ENCODE assay signal across 8 cellular contexts in the genomic region with DNA sequence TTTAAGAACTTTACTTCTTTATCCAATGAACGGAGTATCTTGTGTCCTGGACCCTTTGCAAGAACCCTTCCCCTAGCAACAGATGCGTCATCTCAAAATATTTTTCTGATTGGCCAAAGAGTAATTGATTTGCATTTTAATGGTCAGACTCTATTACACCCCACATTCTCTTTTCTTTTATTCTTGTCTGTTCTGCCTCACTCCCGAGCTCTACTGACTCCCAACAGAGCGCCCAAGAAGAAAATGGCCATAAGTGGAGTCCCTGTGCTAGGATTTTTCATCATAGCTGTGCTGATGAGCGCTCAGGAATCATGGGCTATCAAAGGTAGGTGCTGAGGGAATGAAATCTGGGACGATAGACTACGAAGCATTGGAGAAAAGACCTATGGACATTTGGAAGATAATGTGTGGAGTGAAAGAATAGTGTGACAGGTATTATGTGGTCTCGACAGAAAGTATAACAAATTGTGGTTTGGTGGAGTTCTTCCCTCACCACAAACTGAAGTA. TPM values are rescaled to one million over a fixed set of nuclear protein-coding genes. Genes with fewer than 3 reads are reported as not detected.
A peak's percentile ranks its signal among the peaks of the same experiment; 100 is the strongest.
DNase-seq lines count a peak whose midpoint lies in the region; ATAC-seq and TF ChIP-seq lines count a peak whose summit lies in the region.

A gene (plus strand): TSS at position 180 of the 507 bp plus-strand sequence. CDS start 64 bp downstream, at position 244.

- H3K9me3 ChIP-seq in CD8-positive, alpha-beta T cell (ENCODE audit: low read length): no peaks in the 10 kb centered on the region
- no peaks in the 10 kb centered on the region; the same call in 1 of the 2 replicates for H3K9me3 ChIP-seq in iPS DF 6.9 (ENCODE audit: control insufficient read depth, insufficient read depth, low read length)

- peak in 3 of 7 experiments; percentile 4 to 52 (median 51) for DNase-seq in CD8-positive, alpha-beta T cell
- DNase-seq in OCI-M1 (lab: John Stamatoyannopoulos, UW): peak; percentile 97
- no peak for DNase-seq in iPS DF 6.9 (ENCODE audit: low read depth, low spot score)
- DNase-seq in NCI-H187 (lab: John Stamatoyannopoulos, UW): no peak

- H3K4me1 Mint-ChIP-seq in CD8-positive, alpha-beta T cell (ENCODE audit: low read depth): peaks cover 8% of the 10 kb centered on the region
- no peaks in the 10 kb centered on the region for H3K4me1 Mint-ChIP-seq in brain
- H3K4me1 Mint-ChIP-seq in stimulated activated memory B cell treated with anti-CD40 and anti-IgM and Interleukin-4, amounts not matched to agents 10 μg/mL and 1 μg/mL and 100 μg/mL, for 72 hours: peaks cover 73% of the 10 kb centered on the region

- peak; percentile 80 for ATAC-seq in CD8-positive, alpha-beta T cell
- peak; percentile 68 for ATAC-seq in HG03097 (IDR thresholded peaks at IDR 0.05; ENCODE audit: low FRiP score, unreplicated experiment)
- ATAC-seq in stimulated activated memory B cell treated with anti-CD40 and anti-IgM and Interleukin-4, amounts not matched to agents 10 μg/mL and 1 μg/mL and 100 μg/mL, for 72 hours: peak; percentile 93

- peaks cover 26% of the 10 kb centered on the region for H3K27me3 Mint-ChIP-seq in CD8-positive, alpha-beta T cell (ENCODE audit: low read depth)
- peaks cover 28% of the 10 kb centered on the region for H3K27me3 Mint-ChIP-seq in brain
- H3K27me3 Mint-ChIP-seq in stimulated activated memory B cell treated with anti-CD40 and anti-IgM and Interleukin-4, amounts not matched to agents 10 μg/mL and 1 μg/mL and 100 μg/mL, for 72 hours: no peaks in the 10 kb centered on the region

- H3K36me3 ChIP-seq in CD8-positive, alpha-beta T cell (ENCODE audit: insufficient read depth, low read length): no peaks in the 10 kb centered on the region
- H3K36me3 ChIP-seq in iPS DF 6.9 (ENCODE audit: control insufficient read depth, insufficient read depth, low read length): no peaks in the 10 kb centered on the region

- H3K36me3 Mint-ChIP-seq in CD8-positive, alpha-beta T cell: no peaks in the 10 kb centered on the region
- H3K36me3 Mint-ChIP-seq in brain: no peaks in the 10 kb centered on the region
- H3K36me3 Mint-ChIP-seq in stimulated activated memory B cell treated with anti-CD40 and anti-IgM and Interleukin-4, amounts not matched to agents 10 μg/mL and 1 μg/mL and 100 μg/mL, for 72 hours: peaks cover 58% of the 10 kb centered on the region

- TF ChIP-seq CTCF in CD8-positive, alpha-beta T cell (IDR thresholded peaks at IDR 0.05): no peak
- TF ChIP-seq CTCF in brain (conservative IDR thresholded peaks at IDR 0.05): no peak

- peaks cover 4% of the 10 kb centered on the region for H3K4me1 ChIP-seq in CD8-positive, alpha-beta T cell (ENCODE audit: insufficient read depth, low read length)
- H3K4me1 ChIP-seq in iPS DF 6.9 (ENCODE audit: control insufficient read depth, insufficient read depth, low read length): peaks cover 2% of the 10 kb centered on the region; the same call in 1 of the 2 replicates

- no peaks in the 10 kb centered on the region for H3K27me3 ChIP-seq in CD8-positive, alpha-beta T cell (ENCODE audit: insufficient read depth, low read length)
- H3K27me3 ChIP-seq in iPS DF 6.9 (ENCODE audit: control insufficient read depth, insufficient read depth, low read length): no peaks in the 10 kb centered on the region

- in situ Hi-C loops in GM18951 (cut with MboI; ENCODE audit: low sequenced_read_pairs, unreplicated experiment): loop anchor here (5.0 kb wide), 1 partner anchor 258 kb away; no protein-coding TSS in a partner anchor

- TF ChIP-seq POLR2A in GM18951 (IDR thresholded peaks at IDR 0.05; ENCODE audit: extremely low read depth, insufficient read depth, insufficient read length): peak; percentile 89

- H3K27ac Mint-ChIP-seq in CD8-positive, alpha-beta T cell: peak within 1 kb of the TSS; percentile 20
- no peak within 1 kb of the TSS for H3K27ac Mint-ChIP-seq in brain
- peak within 1 kb of the TSS; percentile 99 for H3K27ac Mint-ChIP-seq in stimulated activated memory B cell treated with anti-CD40 and anti-IgM and Interleukin-4, amounts not matched to agents 10 μg/mL and 1 μg/mL and 100 μg/mL, for 72 hours

- CTCF ChIA-PET in CD8-positive, alpha-beta T cell (lab: Charles Lee): interaction anchor here (1.3 to 2.0 kb wide), 2 partner anchors 26 to 261 kb away, joined by 3 to 8 read pairs; no protein-coding TSS in a partner anchor

- H3K4me3 Mint-ChIP-seq in CD8-positive, alpha-beta T cell: peak within 1 kb of the TSS; percentile 73
- H3K4me3 Mint-ChIP-seq in brain: peak within 1 kb of the TSS in 2 of 5 experiments; percentile 25 to 47
- H3K4me3 Mint-ChIP-seq in stimulated activated memory B cell treated with anti-CD40 and anti-IgM and Interleukin-4, amounts not matched to agents 10 μg/mL and 1 μg/mL and 100 μg/mL, for 72 hours: peak within 1 kb of the TSS; percentile 91

- H3K4me3 ChIP-seq in CD8-positive, alpha-beta T cell (ENCODE audit: low read depth, low read length): no peak within 1 kb of the TSS
- H3K4me3 ChIP-seq in iPS DF 6.9 (ENCODE audit: low read length): peak within 1 kb of the TSS; percentile 15; the same call in 1 of the 2 replicates

- POLR2A ChIA-PET in CD8-positive, alpha-beta T cell (lab: Charles Lee): interaction anchor here (0.8 kb wide), 1 partner anchor 261 kb away, joined by 3 read pairs; no protein-coding TSS in a partner anchor

- WGBS in iPS DF 6.9 (ENCODE audit: insufficient coverage, insufficient read length): 100% methylated on average over 1 of the region's 8 CpGs

- H3K9me3 Mint-ChIP-seq in CD8-positive, alpha-beta T cell: no peaks in the 10 kb centered on the region
- H3K9me3 Mint-ChIP-seq in brain: no peaks in the 10 kb centered on the region
- H3K9me3 Mint-ChIP-seq in stimulated activated memory B cell treated with anti-CD40 and anti-IgM and Interleukin-4, amounts not matched to agents 10 μg/mL and 1 μg/mL and 100 μg/mL, for 72 hours: peaks cover 3% of the 10 kb centered on the region

- H3K27ac ChIP-seq in CD8-positive, alpha-beta T cell (ENCODE audit: low read depth, low read length): no peak within 1 kb of the TSS
- H3K27ac ChIP-seq in iPS DF 6.9 (ENCODE audit: low read length): no peak within 1 kb of the TSS

- intact Hi-C loops in CD8-positive, alpha-beta T cell (cut with DNase I, micrococcal nuclease): no loop called here

RNA-seq across cellular contexts. Expression of the gene that starts here (rescaled TPM):
- total RNA-seq in CD8-positive, alpha-beta T cell: 10 to 100 TPM; 37.8 to 37.9 TPM
- 58.2 TPM for polyA plus RNA-seq in brain (ENCODE audit: insufficient read depth, low read depth, low replicate concordance)

Comparison
In these comparisons a context has a peak if more than half of its experiments do, and no peak if none do; other contexts are left out.
1. H3K27ac Mint-ChIP-seq: peak in CD8-positive, alpha-beta T cell (single experiment) and stimulated activated memory B cell treated with anti-CD40 and anti-IgM and Interleukin-4, amounts not matched to agents 10 μg/mL and 1 μg/mL and 100 μg/mL, for 72 hours (single experiment); none in brain (0 of 5).
2. Peak in every context shown above with its lines, with median percentiles within 50 percentile points of each other: ATAC-seq.